ENCODE assay signal across 12 cellular contexts in genomic region chr17:48175692-48176450, GRCh38.
A peak's percentile ranks its signal among the peaks of the same experiment; 100 is the strongest.
DNase-seq lines count a peak whose midpoint lies in the region.
"Had no signal": no experiment of that assay in that cellular context is flagged by ENCODE, and none has a peak within 500 bp of the region (broad histone marks: within the 10 kb centered on the region; RNA-seq: fewer than 3 reads in every experiment).

No MANE protein-coding gene starts in this region.

- H4K8ac ChIP-seq in trophoblast cell (ENCODE audit: low read depth, low read length): no peak overlapping the region

- H3K14ac ChIP-seq in trophoblast cell (ENCODE audit: low read length): no peak overlapping the region

- H3K23ac ChIP-seq in trophoblast cell (ENCODE audit: low read length): no peak overlapping the region

- no peaks in the 10 kb centered on the region for H3K79me1 ChIP-seq in trophoblast cell (ENCODE audit: low read length)

- H3K36me3 ChIP-seq in adipocyte (ENCODE audit: control insufficient read depth, insufficient read depth, low read length, severe bottlenecking) (no peaks in the 10 kb centered on the region), trophoblast cell (ENCODE audit: control insufficient read depth in 1 of 2, insufficient read depth in 2 of 2, low read length in 2 of 2) (no peaks in the 10 kb centered on the region)
- H3K36me3 ChIP-seq: esophagus muscularis mucosa had no signal

- H2BK12ac ChIP-seq in trophoblast cell (ENCODE audit: low read length): no peak overlapping the region

- DNase-seq in AG08396 (ENCODE audit: low spot score) (peak; percentile 23), ELR (ENCODE audit: low read depth) (peak; percentile 79), adipocyte (ENCODE audit: low read depth) (peak; percentile 86), iris pigment epithelial cell (ENCODE audit: low read depth) (peak; percentile 44), NCI-H2171 (lab: John Stamatoyannopoulos, UW) (no peak), GF-D8 (lab: John Stamatoyannopoulos, UW) (no peak), trophoblast cell (no peak), epidermal melanocyte (ENCODE audit: insufficient read length, low spot score) (no peak)
- DNase-seq: activated CD4-positive, alpha-beta T cell treated with anti-CD3 and anti-CD28 coated beads, Interleukin-2, amount 10 ng/mL, durations not matched to agents 7 days and 5 days; activated effector memory CD4-positive, alpha-beta T cell treated with Interleukin-2 at 50 U/mL for 16 hours; KG1 had no signal

- H3K9me3 ChIP-seq in adipocyte (ENCODE audit: control insufficient read depth, low read length) (no peaks in the 10 kb centered on the region), trophoblast cell (ENCODE audit: insufficient read depth, low read depth, low read length) (no peaks in the 10 kb centered on the region)
- H3K9me3 ChIP-seq: esophagus muscularis mucosa had no signal

- no peak overlapping the region for H3K27ac ChIP-seq in trophoblast cell (ENCODE audit: low read depth, low read length)
- H3K27ac ChIP-seq: esophagus muscularis mucosa had no signal

- no peak overlapping the region for H2AFZ ChIP-seq in trophoblast cell (ENCODE audit: insufficient read depth, low read length, poor library complexity)

- H3K4me3 ChIP-seq in adipocyte (ENCODE audit: low read length): no peak overlapping the region
- H3K4me3 ChIP-seq in trophoblast cell (ENCODE audit: low read depth, low read length): no peak overlapping the region
- H3K4me3 ChIP-seq: esophagus muscularis mucosa had no signal

- H3K79me2 ChIP-seq in trophoblast cell (ENCODE audit: control insufficient read depth, insufficient read depth, low read length, poor library complexity): no peaks in the 10 kb centered on the region

- H2BK120ac ChIP-seq in trophoblast cell (ENCODE audit: insufficient read depth, low read length, poor library complexity): no peak overlapping the region

- no peak overlapping the region for H2BK5ac ChIP-seq in trophoblast cell (ENCODE audit: low read depth, low read length, poor library complexity)

- H2AK5ac ChIP-seq in trophoblast cell (ENCODE audit: low read length): no peak overlapping the region

- no peak overlapping the region for H4K91ac ChIP-seq in trophoblast cell (ENCODE audit: low read depth, low read length)

- H3K4me1 ChIP-seq in adipocyte (ENCODE audit: control insufficient read depth, insufficient read depth, low read length) (peaks cover 14% of the 10 kb centered on the region), trophoblast cell (ENCODE audit: control insufficient read depth in 1 of 2, insufficient read depth in 2 of 2, low read length in 2 of 2) (no peaks in the 10 kb centered on the region)
- H3K4me1 ChIP-seq: esophagus muscularis mucosa had no signal

- H3K4me2 ChIP-seq in trophoblast cell (ENCODE audit: low read length): no peak overlapping the region

- WGBS in trophoblast cell (ENCODE audit: extremely low coverage, insufficient coverage, insufficient read length): no CpG with 5 or more reads among the region's 5 CpGs

- H3K9ac ChIP-seq in adipocyte (ENCODE audit: low read length) (peak overlapping the region; percentile 13), trophoblast cell (ENCODE audit: low read length) (no peak overlapping the region)

- H3K18ac ChIP-seq in trophoblast cell (ENCODE audit: low read length): no peak overlapping the region

- H4K12ac ChIP-seq in trophoblast cell (ENCODE audit: low read depth, low read length): no peak overlapping the region

- no peak overlapping the region for H3K4ac ChIP-seq in trophoblast cell (ENCODE audit: low read depth, low read length)

- H3K27me3 ChIP-seq in adipocyte (replicated peaks; ENCODE audit: control insufficient read depth, insufficient read depth, low read length): no peaks in the 10 kb centered on the region
- H3K27me3 ChIP-seq in trophoblast cell (ENCODE audit: insufficient read depth, low read length): no peaks in the 10 kb centered on the region

Comparison
In these comparisons a context has a peak if more than half of its experiments do, and no peak if none do; other contexts are left out.
1. DNase-seq: peak in AG08396 (single experiment), ELR (single experiment), adipocyte (single experiment) and iris pigment epithelial cell (single experiment); none in NCI-H2171 (single experiment), GF-D8 (single experiment), trophoblast cell (0 of 2) and epidermal melanocyte (single experiment).